In genomic region chr5:68458416-68458815, GRCh38 we compare ENCODE assay signal across 29 cellular contexts.
A peak's percentile ranks its signal among the peaks of the same experiment; 100 is the strongest.
DNase-seq lines count a peak whose midpoint lies in the region; ATAC-seq and TF ChIP-seq lines count a peak whose summit lies in the region.
"Had no signal": no experiment of that assay in that cellular context is flagged by ENCODE, and none has a peak within 500 bp of the region (broad histone marks: within the 10 kb centered on the region; RNA-seq: fewer than 3 reads in every experiment).

No MANE protein-coding gene starts in this region.

- no peak for TF ChIP-seq POLR2A in vagina (IDR thresholded peaks at IDR 0.05)

- peaks cover 16% of the 10 kb centered on the region for H3K4me1 Mint-ChIP-seq in stimulated activated naive CD8-positive, alpha-beta T cell treated with anti-CD3 and anti-CD28 coated beads, Interleukin-15, amount 100 ng/mL, for 72 hours
- H3K4me1 Mint-ChIP-seq in T-cell = peaks cover 16 to 18% (median 18%) of the 10 kb centered on the region in 3 donors
- H3K4me1 Mint-ChIP-seq in effector memory CD8-positive, alpha-beta T cell (ENCODE audit: low read depth in 2 of 2) = peaks cover 3 to 7% of the 10 kb centered on the region in 2 donors

- H3K27me3 ChIP-seq in vagina = no peaks in the 10 kb centered on the region
- H3K27me3 ChIP-seq: heart left ventricle, SJSA1, upper lobe of right lung had no signal

- H3K36me3 ChIP-seq in vagina = no peaks in the 10 kb centered on the region
- H3K36me3 ChIP-seq: heart left ventricle, lower lobe of right lung, SJSA1, upper lobe of right lung had no signal

- H3K9me3 ChIP-seq in vagina = no peaks in the 10 kb centered on the region
- H3K9me3 ChIP-seq: heart left ventricle, lower lobe of right lung, SJSA1, upper lobe of right lung had no signal

- H3K4me3 Mint-ChIP-seq in stimulated activated naive CD8-positive, alpha-beta T cell treated with anti-CD3 and anti-CD28 coated beads, Interleukin-15, amount 100 ng/mL, for 72 hours = no peak overlapping the region
- no peak overlapping the region for H3K4me3 Mint-ChIP-seq in T-cell
- H3K4me3 Mint-ChIP-seq in effector memory CD8-positive, alpha-beta T cell = no peak overlapping the region
- H3K4me3 Mint-ChIP-seq: endodermal cell, nephron progenitor cell had no signal

- no peaks in the 10 kb centered on the region for H3K36me3 Mint-ChIP-seq in T-cell
- H3K36me3 Mint-ChIP-seq in effector memory CD8-positive, alpha-beta T cell (ENCODE audit: insufficient read depth) = no peaks in the 10 kb centered on the region

- POLR2A ChIA-PET in T-cell (lab: Charles Lee) = interaction anchor here in 1 of 2 donors (0.5 kb wide), 1 partner anchor 177 kb away, joined by 3 read pairs; no protein-coding TSS in a partner anchor

- no peaks in the 10 kb centered on the region for H3K4me1 ChIP-seq in vagina
- H3K4me1 ChIP-seq: SJSA1 had no signal

- DNase-seq in stimulated activated naive CD8-positive, alpha-beta T cell treated with anti-CD3 and anti-CD28 coated beads, Interleukin-15, amount 100 ng/mL, for 72 hours = no peak
- no peak for DNase-seq in stimulated activated naive CD8-positive, alpha-beta T cell treated with anti-CD3 and anti-CD28 coated beads, Interleukin-15, Interleukin-2, amounts not matched to agents 100 U/mL and 50 U/mL, for 24 hours
- DNase-seq in T-cell (peak in 13 of 34 experiments; percentile 4 to 39 (median 14)), SW480 (ENCODE audit: low spot score) (no peak), vagina (ENCODE audit: extremely low spot score in 2 of 2) (no peak)
- DNase-seq in effector memory CD8-positive, alpha-beta T cell = no peak
- no peak for DNase-seq in stimulated activated CD4-positive, alpha-beta T cell treated with anti-CD3 and anti-CD28 coated beads, Interleukin-2, amount 100 ng/mL, for 48 hours
- DNase-seq: activated CD8-positive, alpha-beta memory T cell treated with anti-CD3 and anti-CD28 coated beads, Interleukin-2, amount 50 U/mL, for 48 hours; C1 segment of cervical spinal cord; DMS 273 treated with DMSO at 0.1 percent for 48 hours; endodermal cell; foreskin fibroblast; GOT3; heart left ventricle; Karpas-422; lower lobe of right lung; MV-4-11; NCI-H146; NCI-H2107; NCI-H446 treated with DMSO at 0.1 percent for 48 hours; nephron progenitor cell; RPMI8226; small intestine; substantia nigra; T-helper 1 cell; upper lobe of right lung had no signal

- no peaks in the 10 kb centered on the region for H3K9me3 Mint-ChIP-seq in stimulated activated naive CD8-positive, alpha-beta T cell treated with anti-CD3 and anti-CD28 coated beads, Interleukin-15, amount 100 ng/mL, for 72 hours
- no peaks in the 10 kb centered on the region for H3K9me3 Mint-ChIP-seq in T-cell
- no peaks in the 10 kb centered on the region for H3K9me3 Mint-ChIP-seq in effector memory CD8-positive, alpha-beta T cell

- TF ChIP-seq CTCF in vagina (IDR thresholded peaks at IDR 0.05) = no peak

- no peak overlapping the region for H3K27ac ChIP-seq in vagina
- H3K27ac ChIP-seq: heart left ventricle, lower lobe of right lung, SJSA1, upper lobe of right lung had no signal

- ATAC-seq in stimulated activated naive CD8-positive, alpha-beta T cell treated with anti-CD3 and anti-CD28 coated beads, Interleukin-15, amount 100 ng/mL, for 72 hours = peak; percentile 73
- ATAC-seq in stimulated activated naive CD8-positive, alpha-beta T cell treated with anti-CD3 and anti-CD28 coated beads, Interleukin-15, Interleukin-2, amounts not matched to agents 100 U/mL and 50 U/mL, for 24 hours = no peak
- peak; percentile 41 to 82 (median 61) for ATAC-seq in T-cell (replicated peaks in 1 of 4)
- ATAC-seq in effector memory CD8-positive, alpha-beta T cell (replicated peaks) = peak; percentile 82
- ATAC-seq: activated CD4-positive, CD25-positive, alpha-beta regulatory T cell treated with anti-CD3 and anti-CD28 coated beads, Interleukin-2, amount 50 U/mL, for 24 hours; esophagus mucosa; heart left ventricle; upper lobe of right lung had no signal

- H3K27me3 Mint-ChIP-seq in stimulated activated naive CD8-positive, alpha-beta T cell treated with anti-CD3 and anti-CD28 coated beads, Interleukin-15, amount 100 ng/mL, for 72 hours = peaks cover 5% of the 10 kb centered on the region
- no peaks in the 10 kb centered on the region for H3K27me3 Mint-ChIP-seq in T-cell
- H3K27me3 Mint-ChIP-seq in effector memory CD8-positive, alpha-beta T cell = no peaks in the 10 kb centered on the region

- no peak overlapping the region for H3K27ac Mint-ChIP-seq in stimulated activated naive CD8-positive, alpha-beta T cell treated with anti-CD3 and anti-CD28 coated beads, Interleukin-15, amount 100 ng/mL, for 72 hours
- peak overlapping the region in 1 of 2 donors; percentile 2 for H3K27ac Mint-ChIP-seq in T-cell
- H3K27ac Mint-ChIP-seq in effector memory CD8-positive, alpha-beta T cell = no peak overlapping the region
- H3K27ac Mint-ChIP-seq: endodermal cell, nephron progenitor cell had no signal

- H3K4me3 ChIP-seq in vagina = no peak overlapping the region
- H3K4me3 ChIP-seq: heart left ventricle, lower lobe of right lung, SJSA1, upper lobe of right lung had no signal

- intact Hi-C loops in vagina (cut with DNase I) = no loop called here

- CTCF ChIA-PET in T-cell (lab: Charles Lee) = interaction anchor here in 1 of 2 donors (1.3 kb wide), 1 partner anchor 171 kb away, joined by 9 read pairs; no protein-coding TSS in a partner anchor
